Comparison of ENCODE assay signal across 1 cellular context in genomic region chr6:27867051-27867940, GRCh38.
TF ChIP-seq lines count a peak whose summit lies in the region.

No MANE protein-coding gene starts in this region.

TF ChIP-seq in K562, 482 proteins besides CTCF, POLR2A, EP300 and RAD21 (continued from another document and continues in another):
- TF ChIP-seq DEAF1 (CRISPR knock-in tag; IDR thresholded peaks at IDR 0.05) (no peak), MTA1 (IDR thresholded peaks at IDR 0.05; ENCODE audit: borderline replicate concordance) (no peak), FOXA3 (CRISPR knock-in tag; conservative IDR thresholded peaks at IDR 0.05 in 1 of 2, IDR thresholded peaks at IDR 0.05 in 1 of 2) (no peak), ETS2 (tag; IDR thresholded peaks at IDR 0.05; ENCODE audit: borderline replicate concordance, poor library complexity, severe bottlenecking) (no peak), ZNF766 (CRISPR knock-in tag; conservative IDR thresholded peaks at IDR 0.05) (no peak), GATAD2A (IDR thresholded peaks at IDR 0.05) (no peak), E2F1 (CRISPR knock-in tag; IDR thresholded peaks at IDR 0.05) (no peak), RB1 (IDR thresholded peaks at IDR 0.05; ENCODE audit: low read depth) (no peak), GTF2E2 (tag; IDR thresholded peaks at IDR 0.05) (0 out of 2 replicates have a peak, but pooled peaks have one; percentile 55), PKNOX1 (IDR thresholded peaks at IDR 0.05) (no peak), LEF1 (IDR thresholded peaks at IDR 0.05) (no peak), MED1 (CRISPR knock-in tag; IDR thresholded peaks at IDR 0.05; ENCODE audit: borderline replicate concordance) (no peak), ZBTB11 (CRISPR knock-in tag; IDR thresholded peaks at IDR 0.05) (no peak), NFIX (CRISPR knock-in tag; IDR thresholded peaks at IDR 0.05; ENCODE audit: low read depth) (no peak), TEAD4 (IDR thresholded peaks at IDR 0.05; ENCODE audit: low read length) (peak; percentile 21; the same call in 1 of the 2 replicates), TEAD4 (CRISPR knock-in tag; IDR thresholded peaks at IDR 0.05; ENCODE audit: borderline replicate concordance) (no peak), ZNF184 (CRISPR knock-in tag; IDR thresholded peaks at IDR 0.05) (no peak), IRF2 (CRISPR knock-in tag; IDR thresholded peaks at IDR 0.05) (no peak), SIN3A (IDR thresholded peaks at IDR 0.05; ENCODE audit: borderline replicate concordance in 2 of 2, control insufficient read depth in 1 of 2, low read depth in 2 of 2, low read length in 2 of 2) (peak in 1 of 2 experiments; percentile 74; a peak in 1 of 4 replicates), ZNF518B (CRISPR knock-in tag; IDR thresholded peaks at IDR 0.05) (no peak), SNRNP70 (optimal IDR thresholded peaks at IDR 0.05; ENCODE audit: low read depth, low read length) (no peak), U2AF2 (optimal IDR thresholded peaks at IDR 0.05; ENCODE audit: low read depth, low read length) (no peak), KAT7 (CRISPR knock-in tag; IDR thresholded peaks at IDR 0.05; ENCODE audit: borderline replicate concordance) (0 out of 2 replicates have a peak, but pooled peaks have one; percentile 59), FOXP1 (CRISPR knock-in tag; IDR thresholded peaks at IDR 0.05) (no peak), ETS1 (conservative IDR thresholded peaks at IDR 0.05; ENCODE audit: control insufficient read depth, low read depth, low read length) (peak; percentile 3; the same call in 1 of the 2 replicates), FOXM1 (IDR thresholded peaks at IDR 0.05; ENCODE audit: low read depth) (no peak), FOXM1 (CRISPR knock-in tag; IDR thresholded peaks at IDR 0.05; ENCODE audit: low read depth) (no peak), NR2C1 (IDR thresholded peaks at IDR 0.05) (no peak), NR2C1 (tag; IDR thresholded peaks at IDR 0.05) (no peak), CHAMP1 (IDR thresholded peaks at IDR 0.05) (no peak), NR4A1 (CRISPR knock-in tag; IDR thresholded peaks at IDR 0.05) (no peak), NR4A1 (tag; IDR thresholded peaks at IDR 0.05) (no peak), CHD4 (IDR thresholded peaks at IDR 0.05; ENCODE audit: insufficient read depth, insufficient replicate concordance, low read depth, low read length, poor library complexity, severe bottlenecking) (no peak), AFF4 (CRISPR knock-in tag; IDR thresholded peaks at IDR 0.05) (peak; percentile 96), SMAD4 (CRISPR knock-in tag; conservative IDR thresholded peaks at IDR 0.05) (no peak), U2AF1 (optimal IDR thresholded peaks at IDR 0.05; ENCODE audit: low read depth, low read length) (no peak), TAF9B (IDR thresholded peaks at IDR 0.05; ENCODE audit: partially characterized antibody) (no peak), ZSCAN32 (CRISPR knock-in tag; IDR thresholded peaks at IDR 0.05) (no peak), CBX2 (IDR thresholded peaks at IDR 0.05; ENCODE audit: insufficient read depth, low read length, poor library complexity, severe bottlenecking) (no peak), ZNF212 (CRISPR knock-in tag; IDR thresholded peaks at IDR 0.05) (no peak), CHD2 (IDR thresholded peaks at IDR 0.05; ENCODE audit: low read depth, low read length) (no peak), ZBTB43 (CRISPR knock-in tag; IDR thresholded peaks at IDR 0.05) (no peak), HDAC6 (IDR thresholded peaks at IDR 0.05; ENCODE audit: low read depth, low read length) (no peak), POLR2AphosphoS5 (IDR thresholded peaks at IDR 0.05; ENCODE audit: control insufficient read depth, insufficient read depth, low read depth, low read length) (peak; percentile 91)
